Comparison of ENCODE assay signal across 8 cellular contexts in genomic region chr22:37518509-37519267, GRCh38. TPM values are rescaled to one million over a fixed set of nuclear protein-coding genes. Genes with fewer than 3 reads are reported as not detected.
DNase-seq lines count a peak whose midpoint lies in the region; ATAC-seq and TF ChIP-seq lines count a peak whose summit lies in the region.

No MANE protein-coding gene starts in this region.

- peak overlapping the region; percentile 93 for H2AFZ ChIP-seq in neuronal stem cell (ENCODE audit: low read length)

- H4K8ac ChIP-seq in neuronal stem cell (ENCODE audit: low read depth, low read length): peak overlapping the region; percentile 54

- POLR2A ChIA-PET in Panc1 (lab: Charles Lee): no interaction called here

- peak overlapping the region; percentile 88 for H2AK5ac ChIP-seq in neuronal stem cell (ENCODE audit: low read depth, low read length)

- peak overlapping the region; percentile 99 for H3K23ac ChIP-seq in neuronal stem cell (ENCODE audit: low read depth, low read length, poor library complexity)

- H3K14ac ChIP-seq in neuronal stem cell (ENCODE audit: low read length): peak overlapping the region; percentile 87

- CTCF ChIA-PET in Panc1 (lab: Charles Lee): interaction anchor here (0.6 kb wide), 1 partner anchor 187 kb away, joined by 4 read pairs; no protein-coding TSS in a partner anchor

- H3K4ac ChIP-seq in neuronal stem cell (ENCODE audit: low read length): peak overlapping the region; percentile 31

- DNase-seq in Panc1 (ENCODE audit: low read depth, low spot score) (no peak), neuronal stem cell (ENCODE audit: low spot score) (no peak), activated gamma-delta T cell treated with Interleukin-2 at 50 U/mL for 16 hours (no peak)

- ATAC-seq in Panc1 (peak; percentile 33), esophagus mucosa (peak; percentile 17), HG03196 (IDR thresholded peaks at IDR 0.05; ENCODE audit: unreplicated experiment) (no peak), GM18517 (IDR thresholded peaks at IDR 0.05; ENCODE audit: unreplicated experiment) (no peak), GM19397 (IDR thresholded peaks at IDR 0.05; ENCODE audit: unreplicated experiment) (no peak)

- peak overlapping the region; percentile 49 for H2BK5ac ChIP-seq in neuronal stem cell (ENCODE audit: low read length)

- H3K4me1 ChIP-seq in Panc1 (ENCODE audit: control insufficient read depth, insufficient read depth, low read length): peaks cover 31% of the 10 kb centered on the region
- H3K4me1 ChIP-seq in neuronal stem cell (ENCODE audit: control insufficient read depth in 2 of 2, insufficient read depth in 1 of 2, low read depth in 1 of 2, low read length in 2 of 2): peaks cover 8 to 10% of the 10 kb centered on the region in 2 donors

- intact Hi-C loops in Panc1 (cut with micrococcal nuclease; ENCODE audit: unreplicated experiment): no loop called here

- H3K79me1 ChIP-seq in neuronal stem cell (ENCODE audit: low read depth, low read length): no peaks in the 10 kb centered on the region

- peak overlapping the region; percentile 76 for H4K91ac ChIP-seq in neuronal stem cell (ENCODE audit: low read depth, low read length, poor library complexity)

- H3K9ac ChIP-seq in neuronal stem cell (ENCODE audit: low read depth, low read length, poor library complexity): peak overlapping the region; percentile 95

- TF ChIP-seq CTCF in C4-2B (conservative IDR thresholded peaks at IDR 0.05) (no peak), Panc1 (IDR thresholded peaks at IDR 0.05) (no peak)

- peak overlapping the region; percentile 75 for H3K27ac ChIP-seq in C4-2B
- H3K27ac ChIP-seq in Panc1 (ENCODE audit: low read length): peak overlapping the region; percentile 90
- no peak overlapping the region for H3K27ac ChIP-seq in neuronal stem cell (replicated peaks; ENCODE audit: low read length)

- H3K27me3 ChIP-seq in Panc1 (ENCODE audit: control insufficient read depth, insufficient read depth, low read length) (no peaks in the 10 kb centered on the region), neuronal stem cell (ENCODE audit: control insufficient read depth in 3 of 3, insufficient read depth in 3 of 3, low read depth in 1 of 3, low read length in 3 of 3) (peaks cover 4 to 25% (median 14%) of the 10 kb centered on the region in 3 experiments)

- peak overlapping the region; percentile 99 for H3K18ac ChIP-seq in neuronal stem cell (ENCODE audit: low read length)

- peak overlapping the region; percentile 95 for H2BK15ac ChIP-seq in neuronal stem cell (ENCODE audit: low read length)

- peak overlapping the region; percentile 87 for H3K4me2 ChIP-seq in neuronal stem cell (ENCODE audit: insufficient read depth, low read length, poor library complexity, severe bottlenecking)

- H2BK12ac ChIP-seq in neuronal stem cell (ENCODE audit: low read length): peak overlapping the region; percentile 96

- WGBS in neuronal stem cell (ENCODE audit: extremely low coverage in 2 of 2, insufficient read length in 2 of 2, insufficient replicate concordance in 1 of 2), 2 donors: no CpG with 5 or more reads among the region's 63 CpGs

- in situ Hi-C loops in Panc1 (cut with HindIII; ENCODE audit: low pct_unique_long_range_greater_than_20kb, low sequenced_read_pairs): no loop called here

- H3K36me3 ChIP-seq in Panc1 (ENCODE audit: control insufficient read depth, insufficient read depth, low read length) (no peaks in the 10 kb centered on the region; the same call in 1 of the 2 replicates), neuronal stem cell (replicated peaks in 1 of 2; ENCODE audit: control insufficient read depth in 2 of 2, insufficient read depth in 2 of 2, low read length in 2 of 2) (peaks cover 0 to 16% of the 10 kb centered on the region in 2 donors)

- H3K4me3 ChIP-seq in Panc1 (ENCODE audit: low read depth in 2 of 2, low read length in 2 of 2) (peak overlapping the region; percentile 62 to 80), neuronal stem cell (ENCODE audit: low read length in 2 of 2) (peak overlapping the region; percentile 69 to 88)

- BruUV-seq in Panc1 (replicated peaks; lab: Mats Ljungman, UMichigan): no TSS peak

- H2BK120ac ChIP-seq in neuronal stem cell (ENCODE audit: low read depth, low read length): peak overlapping the region; percentile 92

- H3K9me3 ChIP-seq in Panc1 (ENCODE audit: control insufficient read depth, insufficient read depth, low read depth, low read length) (no peaks in the 10 kb centered on the region), neuronal stem cell (replicated peaks in 1 of 2; ENCODE audit: control insufficient read depth in 2 of 2, insufficient read depth in 1 of 2, low read depth in 1 of 2, low read length in 2 of 2) (peaks cover 0 to 1% of the 10 kb centered on the region in 2 donors)

RNA-seq across cellular contexts. Expression of gene CARD10, which starts 0.5 kb away (rescaled TPM):
- total RNA-seq in Panc1 (2021; ENCODE audit: unreplicated experiment): 43.1 TPM
- polyA plus RNA-seq in Panc1 (2012; ENCODE audit: insufficient read length): 49.6 TPM
- total RNA-seq in esophagus mucosa: 10.5 TPM
- polyA plus RNA-seq in neuronal stem cell (2013, experiment 1 of 2): 4.2 TPM
- 4.3 TPM for polyA plus RNA-seq in neuronal stem cell (2013, experiment 2 of 2)

RNA-seq across cellular contexts. Expression of gene MFNG, which starts 32.5 kb away (rescaled TPM):
- total RNA-seq in Panc1 (2021; ENCODE audit: unreplicated experiment) (7.1 TPM), esophagus mucosa (4.3 TPM)
- 7.5 TPM for polyA plus RNA-seq in Panc1 (2012; ENCODE audit: insufficient read length)
- 10.5 TPM for polyA plus RNA-seq in neuronal stem cell (2013, experiment 1 of 2)
- polyA plus RNA-seq in neuronal stem cell (2013, experiment 2 of 2): 8.0 TPM

RNA-seq across cellular contexts. Expression of gene CDC42EP1, which starts 41.6 kb away (rescaled TPM):
- 62.5 TPM for total RNA-seq in Panc1 (2021; ENCODE audit: unreplicated experiment)
- polyA plus RNA-seq in Panc1 (2012; ENCODE audit: insufficient read length): 91.2 TPM
- total RNA-seq in esophagus mucosa: 117 TPM
- 16.9 TPM for polyA plus RNA-seq in neuronal stem cell (2013, experiment 1 of 2)
- 16.2 TPM for polyA plus RNA-seq in neuronal stem cell (2013, experiment 2 of 2)

Comparison
In these comparisons a context has a peak if more than half of its experiments do, and no peak if none do; other contexts are left out.
1. ATAC-seq: peak in Panc1 (single experiment) and esophagus mucosa (single experiment); none in HG03196 (single experiment), GM18517 (single experiment) and GM19397 (single experiment).